ENCODE assay signal across 8 cellular contexts in the genomic region with DNA sequence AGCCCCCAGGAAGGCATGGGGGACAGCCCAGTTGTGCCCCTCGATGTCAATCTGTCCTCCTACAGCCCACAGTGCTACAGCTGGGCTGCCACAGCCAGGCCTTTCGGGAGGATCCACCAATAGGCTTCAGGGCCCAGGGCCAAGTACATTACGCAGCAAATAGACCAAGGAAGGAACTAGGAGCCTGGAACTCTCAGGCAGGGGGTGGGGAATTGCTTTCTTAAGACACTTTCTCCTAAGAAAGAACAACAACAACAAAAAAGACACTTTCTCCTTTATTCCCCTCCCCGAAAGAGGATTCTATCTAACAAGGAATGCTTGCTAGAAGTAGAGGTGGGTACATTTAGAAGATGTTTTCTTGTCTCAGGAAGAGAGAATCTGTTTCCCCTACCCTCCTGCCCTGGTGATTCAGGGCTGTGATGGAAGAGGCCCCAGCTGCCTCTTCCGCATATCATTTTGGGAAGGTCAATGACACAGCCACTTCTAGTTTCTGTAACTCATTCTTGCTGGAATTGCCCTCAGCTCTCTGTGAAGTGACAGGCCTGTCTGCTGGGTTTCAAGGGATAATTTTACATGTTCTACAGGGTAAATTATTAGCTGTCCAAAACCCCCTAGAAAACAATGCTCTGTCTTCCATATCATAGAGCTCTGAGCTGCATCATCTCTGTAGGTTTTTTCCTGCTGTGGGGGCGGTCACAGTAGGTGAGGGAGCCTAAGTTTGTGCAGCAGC. TPM values are rescaled to one million over a fixed set of nuclear protein-coding genes. Genes with fewer than 3 reads are reported as not detected.
A peak's percentile ranks its signal among the peaks of the same experiment; 100 is the strongest.
DNase-seq lines count a peak whose midpoint lies in the region; ATAC-seq lines count a peak whose summit lies in the region.

No MANE protein-coding gene starts in this region.

- no peaks in the 10 kb centered on the region for H3K9me3 Mint-ChIP-seq in activated naive CD4-positive, alpha-beta T cell treated with anti-CD3 and anti-CD28 coated beads for 36 hours

- peaks cover 3% of the 10 kb centered on the region for H3K36me3 Mint-ChIP-seq in activated naive CD4-positive, alpha-beta T cell treated with anti-CD3 and anti-CD28 coated beads for 36 hours (ENCODE audit: low read depth)

- peaks cover 76% of the 10 kb centered on the region for H3K4me1 Mint-ChIP-seq in activated naive CD4-positive, alpha-beta T cell treated with anti-CD3 and anti-CD28 coated beads for 36 hours (ENCODE audit: low read depth)

- H3K27ac ChIP-seq in iPS-20b (ENCODE audit: low read length): no peak overlapping the region

- H3K9me3 ChIP-seq in iPS-20b (ENCODE audit: insufficient read depth, low read depth, low read length): no peaks in the 10 kb centered on the region

- H3K27me3 Mint-ChIP-seq in activated naive CD4-positive, alpha-beta T cell treated with anti-CD3 and anti-CD28 coated beads for 36 hours (ENCODE audit: low read depth): no peaks in the 10 kb centered on the region

- H3K36me3 ChIP-seq in iPS-20b (ENCODE audit: insufficient read depth, low read depth, low read length): no peaks in the 10 kb centered on the region

- intact Hi-C loops in activated naive CD4-positive, alpha-beta T cell treated with anti-CD3 and anti-CD28 coated beads for 36 hours (cut with micrococcal nuclease): loop anchor here (1.0 to 10.0 kb wide), 4 partner anchors 16 to 628 kb away; partner anchors contain the start of gene SLC25A45

- DNase-seq in activated naive CD4-positive, alpha-beta T cell treated with anti-CD3 and anti-CD28 coated beads for 36 hours: peak; percentile 81
- DNase-seq in activated naive CD4-positive, alpha-beta T cell treated with Interleukin-2 at 50 U/mL for 16 hours: no peak
- peak; percentile 82 for DNase-seq in MV-4-11 (lab: John Stamatoyannopoulos, UW)
- peak in 36 of 56 donors; percentile 36 to 81 (median 58) for DNase-seq in amygdala (lab: John Stamatoyannopoulos, UW)
- peak; percentile 91 for DNase-seq in smooth muscle cell of the brain vasculature (ENCODE audit: low read depth, low spot score)
- DNase-seq in DMS153 treated with DMSO at 0.1 percent for 48 hours (lab: John Stamatoyannopoulos, UW; ENCODE audit: unreplicated experiment): no peak

- peak overlapping the region; percentile 20; the same call in 1 of the 2 replicates for H3K9ac ChIP-seq in iPS-20b (ENCODE audit: low read depth, low read length)

- ATAC-seq in HG03196 (IDR thresholded peaks at IDR 0.05; ENCODE audit: unreplicated experiment): no peak

- H3K4me3 ChIP-seq in iPS-20b (ENCODE audit: low read length): no peak overlapping the region

- H3K4me3 Mint-ChIP-seq in activated naive CD4-positive, alpha-beta T cell treated with anti-CD3 and anti-CD28 coated beads for 36 hours: peak overlapping the region; percentile 67

- CTCF ChIA-PET in activated naive CD4-positive, alpha-beta T cell treated with anti-CD3 and anti-CD28 coated beads for 36 hours (lab: Charles Lee): interaction anchor here (0.9 to 3.5 kb wide), 4 partner anchors 11 to 24 kb away, joined by 6 to 20 read pairs (median 13); no protein-coding TSS in a partner anchor

- H3K4me1 ChIP-seq in iPS-20b (ENCODE audit: insufficient read depth, low read length): peaks cover 58% of the 10 kb centered on the region

- peak overlapping the region; percentile 95 for H3K27ac Mint-ChIP-seq in activated naive CD4-positive, alpha-beta T cell treated with anti-CD3 and anti-CD28 coated beads for 36 hours

- no peaks in the 10 kb centered on the region for H3K27me3 ChIP-seq in iPS-20b (ENCODE audit: insufficient read depth, low read length)

RNA-seq across cellular contexts. Expression of gene MALAT1, which starts 6.0 kb away (rescaled TPM):
- over 10,000 TPM; 10,460 to 10,508 TPM for total RNA-seq in activated naive CD4-positive, alpha-beta T cell treated with anti-CD3 and anti-CD28 coated beads for 36 hours

RNA-seq across cellular contexts. Expression of gene SCYL1, which starts 32.1 kb away (rescaled TPM):
- total RNA-seq in activated naive CD4-positive, alpha-beta T cell treated with anti-CD3 and anti-CD28 coated beads for 36 hours: 10 to 100 TPM; 57.9 to 58.3 TPM

Comparison
In these comparisons a context has a peak if more than half of its experiments do, and no peak if none do; other contexts are left out.
1. DNase-seq: peak in activated naive CD4-positive, alpha-beta T cell treated with anti-CD3 and anti-CD28 coated beads for 36 hours (single experiment), MV-4-11 (single experiment), amygdala (36 of 56) and smooth muscle cell of the brain vasculature (single experiment); none in activated naive CD4-positive, alpha-beta T cell treated with Interleukin-2 at 50 U/mL for 16 hours (single experiment) and DMS153 treated with DMSO at 0.1 percent for 48 hours (single experiment).